Comparison of ENCODE assay signal across 8 cellular contexts in the genomic region with DNA sequence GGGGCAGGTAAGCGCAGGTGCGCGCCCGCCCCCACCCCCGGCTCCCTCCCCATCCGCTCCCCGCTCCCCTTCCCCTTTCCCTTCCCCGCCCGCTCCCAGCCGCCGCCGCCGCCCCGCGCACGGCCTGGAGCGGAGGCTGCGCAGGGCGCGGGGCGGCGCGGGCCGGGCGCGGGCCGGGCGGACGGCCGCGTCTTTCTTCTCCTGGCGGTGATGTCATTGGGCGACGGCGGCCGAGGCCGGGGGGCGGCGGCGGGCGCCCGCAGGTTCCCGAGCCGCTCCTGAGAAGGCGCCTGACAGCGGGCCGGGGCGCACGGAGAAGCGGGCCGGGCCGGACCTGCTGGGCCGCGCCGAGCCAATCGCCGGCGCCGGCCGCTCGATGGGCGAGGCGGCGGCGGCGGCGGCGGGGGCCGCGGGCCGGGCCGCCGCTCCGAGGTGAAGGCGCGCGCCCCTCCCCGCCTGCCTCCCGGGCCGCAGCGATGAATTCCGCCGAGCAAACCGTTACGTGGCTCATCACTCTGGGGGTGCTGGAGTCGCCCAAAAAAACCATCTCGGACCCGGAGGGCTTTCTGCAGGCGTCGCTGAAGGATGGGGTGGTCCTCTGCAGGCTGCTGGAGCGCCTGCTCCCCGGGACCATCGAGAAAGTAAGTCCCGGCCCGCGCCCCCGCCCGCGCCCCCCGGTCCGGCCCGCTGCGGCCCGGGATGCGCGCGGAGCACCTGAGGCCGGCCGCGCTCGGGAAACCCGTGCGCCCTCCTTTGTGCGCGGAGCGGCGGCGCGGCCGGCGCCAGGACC. TPM values are rescaled to one million over a fixed set of nuclear protein-coding genes. Genes with fewer than 3 reads are reported as not detected.
A peak's percentile ranks its signal among the peaks of the same experiment; 100 is the strongest.
DNase-seq lines count a peak whose midpoint lies in the region; ATAC-seq and TF ChIP-seq lines count a peak whose summit lies in the region.

A gene with protein sequence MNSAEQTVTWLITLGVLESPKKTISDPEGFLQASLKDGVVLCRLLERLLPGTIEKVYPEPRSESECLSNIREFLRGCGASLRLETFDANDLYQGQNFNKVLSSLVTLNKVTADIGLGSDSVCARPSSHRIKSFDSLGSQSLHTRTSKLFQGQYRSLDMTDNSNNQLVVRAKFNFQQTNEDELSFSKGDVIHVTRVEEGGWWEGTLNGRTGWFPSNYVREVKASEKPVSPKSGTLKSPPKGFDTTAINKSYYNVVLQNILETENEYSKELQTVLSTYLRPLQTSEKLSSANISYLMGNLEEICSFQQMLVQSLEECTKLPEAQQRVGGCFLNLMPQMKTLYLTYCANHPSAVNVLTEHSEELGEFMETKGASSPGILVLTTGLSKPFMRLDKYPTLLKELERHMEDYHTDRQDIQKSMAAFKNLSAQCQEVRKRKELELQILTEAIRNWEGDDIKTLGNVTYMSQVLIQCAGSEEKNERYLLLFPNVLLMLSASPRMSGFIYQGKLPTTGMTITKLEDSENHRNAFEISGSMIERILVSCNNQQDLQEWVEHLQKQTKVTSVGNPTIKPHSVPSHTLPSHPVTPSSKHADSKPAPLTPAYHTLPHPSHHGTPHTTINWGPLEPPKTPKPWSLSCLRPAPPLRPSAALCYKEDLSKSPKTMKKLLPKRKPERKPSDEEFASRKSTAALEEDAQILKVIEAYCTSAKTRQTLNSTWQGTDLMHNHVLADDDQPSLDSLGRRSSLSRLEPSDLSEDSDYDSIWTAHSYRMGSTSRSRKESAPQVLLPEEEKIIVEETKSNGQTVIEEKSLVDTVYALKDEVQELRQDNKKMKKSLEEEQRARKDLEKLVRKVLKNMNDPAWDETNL (plus strand): TSS at position 260 of the 790 bp plus-strand sequence. CDS start 217 bp downstream, at position 477.

- peak within 1 kb of the TSS; percentile 97 for H3K4me2 ChIP-seq in mesenchymal stem cell (ENCODE audit: low read length, poor library complexity, severe bottlenecking)

- TF ChIP-seq POLR2A in Peyer's patch (IDR thresholded peaks at IDR 0.05), result no peak

- peak; percentile 59 for ATAC-seq in GM18909 (IDR thresholded peaks at IDR 0.05; ENCODE audit: poor library complexity, unreplicated experiment)

- under 1% methylated on average over 46 of the region's 121 CpGs for WGBS in mesenchymal stem cell

- H3K79me1 ChIP-seq in mesenchymal stem cell (replicated peaks; ENCODE audit: low read length, poor library complexity, severe bottlenecking), result no peaks in the 10 kb centered on the region

- H3K14ac ChIP-seq in mesenchymal stem cell (ENCODE audit: low read length in 2 of 2), result no peak within 1 kb of the TSS

- H2BK5ac ChIP-seq in mesenchymal stem cell (ENCODE audit: low read depth, low read length, poor library complexity, severe bottlenecking), result no peak within 1 kb of the TSS

- CTCF ChIA-PET in A673 (lab: Charles Lee) (no interaction called here), RWPE1 (lab: Yijun Ruan, JAX) (no interaction called here)

- H2BK120ac ChIP-seq in mesenchymal stem cell (ENCODE audit: low read depth, low read length), result peak within 1 kb of the TSS; percentile 34

- no peaks in the 10 kb centered on the region for H3K4me1 ChIP-seq in A673 (ENCODE audit: insufficient read depth, low read length, poor library complexity, severe bottlenecking)
- H3K4me1 ChIP-seq in Peyer's patch, result peaks cover 0 to 11% (median 5%) of the 10 kb centered on the region in 4 donors
- H3K4me1 ChIP-seq in mesenchymal stem cell (ENCODE audit: control insufficient read depth, insufficient read depth, low read depth, low read length), result peaks cover 13% of the 10 kb centered on the region
- H3K4me1 ChIP-seq in tibial artery, result peaks cover 0 to 49% (median 24%) of the 10 kb centered on the region in 4 donors

- H4K8ac ChIP-seq in mesenchymal stem cell (ENCODE audit: low read length), result peak within 1 kb of the TSS; percentile 65

- H2AK5ac ChIP-seq in mesenchymal stem cell (ENCODE audit: low read length, severe bottlenecking), result no peak within 1 kb of the TSS

- intact Hi-C loops in A673 (cut with micrococcal nuclease; ENCODE audit: unreplicated experiment), result no loop called here
- intact Hi-C loops in tibial artery (cut with DNase I; ENCODE audit: low total_unique reads), result loop anchor here (5.0 kb wide), 3 partner anchors 37 to 203 kb away; no protein-coding TSS in a partner anchor

- peak within 1 kb of the TSS in 1 of 2 experiments; percentile 78 for H3K23ac ChIP-seq in mesenchymal stem cell (ENCODE audit: low read length in 2 of 2)

- H3K4me3 ChIP-seq in A673 (ENCODE audit: low read depth, low read length, poor library complexity, severe bottlenecking), result peak within 1 kb of the TSS; percentile 33
- peak within 1 kb of the TSS; percentile 37 to 58 (median 52) for H3K4me3 ChIP-seq in Peyer's patch
- H3K4me3 ChIP-seq in mesenchymal stem cell (ENCODE audit: insufficient read depth in 1 of 2, low read depth in 1 of 2, low read length in 2 of 2), result peak within 1 kb of the TSS; percentile 58 to 89
- H3K4me3 ChIP-seq in tibial artery, result peak within 1 kb of the TSS; percentile 76 to 78

- POLR2A ChIA-PET in A673 (lab: Charles Lee; ENCODE audit: low non-redundant PET), result no interaction called here
- POLR2A ChIA-PET in RWPE1 (lab: Yijun Ruan, JAX; ENCODE audit: low non-redundant PET), result no interaction called here

- TF ChIP-seq CTCF in A673 (conservative IDR thresholded peaks at IDR 0.05; ENCODE audit: low read depth, low read length), result no peak
- TF ChIP-seq CTCF in Peyer's patch (IDR thresholded peaks at IDR 0.05), result no peak
- TF ChIP-seq CTCF in tibial artery (IDR thresholded peaks at IDR 0.05), result no peak
- no peak for TF ChIP-seq CTCF in RWPE1 (conservative IDR thresholded peaks at IDR 0.05; ENCODE audit: low read depth)

- no peaks in the 10 kb centered on the region for H3K9me3 ChIP-seq in A673 (ENCODE audit: low read depth, low read length, poor library complexity, severe bottlenecking)
- H3K9me3 ChIP-seq in Peyer's patch, result no peaks in the 10 kb centered on the region
- peaks cover 2% of the 10 kb centered on the region for H3K9me3 ChIP-seq in mesenchymal stem cell (ENCODE audit: control insufficient read depth, low read length)
- H3K9me3 ChIP-seq in tibial artery, result no peaks in the 10 kb centered on the region

- H2BK12ac ChIP-seq in mesenchymal stem cell (ENCODE audit: low read length in 2 of 2), result peak within 1 kb of the TSS in 1 of 2 experiments; percentile 38

- H3K18ac ChIP-seq in mesenchymal stem cell (ENCODE audit: low read depth in 1 of 2, low read length in 2 of 2), result peak within 1 kb of the TSS in 1 of 2 experiments; percentile 11

- no peak for DNase-seq in A673 (ENCODE audit: low spot score)
- DNase-seq in Peyer's patch, result no peak
- peak; percentile 71 for DNase-seq in ecto neural progenitor cell (ENCODE audit: low spot score)
- DNase-seq in mesenchymal stem cell, result peak; percentile 22
- peak in 1 of 2 donors; percentile 74 for DNase-seq in tibial artery
- no peak for DNase-seq in RWPE1 (ENCODE audit: low spot score)
- no peak for DNase-seq in HK-2 (ENCODE audit: unreplicated experiment)

- no peak within 1 kb of the TSS for H3K4ac ChIP-seq in mesenchymal stem cell (ENCODE audit: low read depth in 1 of 2, low read length in 2 of 2)

- peak within 1 kb of the TSS; percentile 87 for H3K9ac ChIP-seq in mesenchymal stem cell (ENCODE audit: low read length)

- H2BK15ac ChIP-seq in mesenchymal stem cell (ENCODE audit: low read depth, poor library complexity, severe bottlenecking), result no peak within 1 kb of the TSS

- H3K36me3 ChIP-seq in A673 (ENCODE audit: insufficient read depth, low read length, poor library complexity, severe bottlenecking), result no peaks in the 10 kb centered on the region
- H3K36me3 ChIP-seq in Peyer's patch, result no peaks in the 10 kb centered on the region
- H3K36me3 ChIP-seq in mesenchymal stem cell (ENCODE audit: control insufficient read depth in 1 of 2, insufficient read depth in 2 of 2, low read depth in 1 of 2, low read length in 2 of 2), result no peaks in the 10 kb centered on the region
- no peaks in the 10 kb centered on the region for H3K36me3 ChIP-seq in tibial artery

- H3K27me3 ChIP-seq in A673 (replicated peaks; ENCODE audit: insufficient read depth, low read depth, low read length, poor library complexity) (peaks cover 90% of the 10 kb centered on the region), Peyer's patch (peaks cover 0 to 26% of the 10 kb centered on the region in 2 donors), mesenchymal stem cell (ENCODE audit: control insufficient read depth in 1 of 2, insufficient read depth in 1 of 2, low read length in 2 of 2) (peaks cover 39 to 59% of the 10 kb centered on the region in 2 experiments), tibial artery (no peaks in the 10 kb centered on the region)

- no peak within 1 kb of the TSS for H4K91ac ChIP-seq in mesenchymal stem cell (ENCODE audit: low read length)

- H3K27ac ChIP-seq in A673 (ENCODE audit: low read depth, low read length, poor library complexity, severe bottlenecking) (no peak within 1 kb of the TSS), Peyer's patch (peak within 1 kb of the TSS; percentile 19 to 58 (median 38)), mesenchymal stem cell (ENCODE audit: low read length, poor library complexity, severe bottlenecking) (no peak within 1 kb of the TSS), tibial artery (peak within 1 kb of the TSS; percentile 90), RWPE1 (no peak within 1 kb of the TSS)

- no TSS peak for BruUV-seq in A673 (replicated peaks; lab: Mats Ljungman, UMichigan)

- H2AFZ ChIP-seq in mesenchymal stem cell (ENCODE audit: low read depth, low read length), result peak within 1 kb of the TSS; percentile 73

RNA-seq across cellular contexts. Expression of the gene that starts here (rescaled TPM):
- total RNA-seq in A673 (2021) (39.9 and 41.7 TPM in 2 replicates), Peyer's patch (100 to 1,000 TPM in 2 of 4 donors, 10 to 100 TPM in 2; 58.1 to 117 (median 95.5) TPM)
- polyA plus RNA-seq in mesenchymal stem cell (2013, experiment 1 of 2), result 22.3 TPM
- 22.1 TPM for polyA plus RNA-seq in mesenchymal stem cell (2013, experiment 2 of 2)

Comparison
In these comparisons a context has a peak if more than half of its experiments do, and no peak if none do; other contexts are left out.
1. DNase-seq: peak in ecto neural progenitor cell (single experiment) and mesenchymal stem cell (single experiment); none in A673 (single experiment), Peyer's patch (0 of 3), RWPE1 (single experiment) and HK-2 (single experiment).
2. H3K27ac ChIP-seq: peak in Peyer's patch (4 of 4) and tibial artery (2 of 2); none in A673 (single experiment), mesenchymal stem cell (single experiment) and RWPE1 (single experiment).
3. Peak in every context shown above with its lines, with median percentiles within 50 percentile points of each other: H3K4me3 ChIP-seq.